ENCODE assay signal across 16 cellular contexts in genomic region chrX:63466690-63467089, GRCh38.
"Had no signal": no experiment of that assay in that cellular context is flagged by ENCODE, and none has a peak within 500 bp of the region (broad histone marks: within the 10 kb centered on the region; RNA-seq: fewer than 3 reads in every experiment).

No MANE protein-coding gene starts in this region.

- H3K9me3 ChIP-seq: suprapubic skin had no signal

- ATAC-seq: activated T-helper 17 cell treated with anti-CD3 and anti-CD28 coated beads, Interleukin-2, amount 50 U/mL, for 72 hours; effector memory CD8-positive, alpha-beta T cell; stimulated activated naive CD8-positive, alpha-beta T cell treated with anti-CD3 and anti-CD28 coated beads, Interleukin-15, Interleukin-2, amounts not matched to agents 100 U/mL and 50 U/mL, for 24 hours had no signal

- H3K27ac Mint-ChIP-seq: activated B cell treated with CpG ODN at 0.5 μM for 24 hours; activated CD4-positive, alpha-beta T cell treated with anti-CD3 and anti-CD28 coated beads, Interleukin-2, amount 10 ng/mL, durations not matched to agents 24 days and 14 days; activated naive CD4-positive, alpha-beta T cell treated with anti-CD3 and anti-CD28 coated beads, Interleukin-2, amount 10 ng/mL, durations not matched to agents 7 days and 5 days; activated T-helper 17 cell treated with anti-CD3 and anti-CD28 coated beads, Interleukin-2, amount 50 U/mL, for 72 hours; dendritic cell treated with granulocyte-macrophage colony-stimulating factor and Interleukin-4, amounts not matched to agents 40 ng/mL and 50 ng/mL, for 4 days; effector memory CD8-positive, alpha-beta T cell; mesothelial cell of epicardium had no signal

- DNase-seq: activated B cell treated with CpG ODN at 0.5 μM for 24 hours; activated CD4-positive, alpha-beta T cell treated with anti-CD3 and anti-CD28 coated beads, Interleukin-2, amount 10 ng/mL, durations not matched to agents 24 days and 14 days; activated naive CD4-positive, alpha-beta T cell treated with anti-CD3 and anti-CD28 coated beads, Interleukin-2, amount 10 ng/mL, durations not matched to agents 7 days and 5 days; activated T-cell treated with anti-CD3 and anti-CD28 coated beads for 4 hours; effector memory CD8-positive, alpha-beta T cell; hypothalamus; stimulated activated CD4-positive, alpha-beta T cell treated with anti-CD3 and anti-CD28 coated beads, Interleukin-4, amount 100 ng/mL, for 1 hour; stimulated activated CD8-positive, alpha-beta memory T cell treated with anti-CD3 and anti-CD28 coated beads, Interleukin-4, amount 100 ng/mL, for 48 hours; stimulated activated naive CD8-positive, alpha-beta T cell treated with anti-CD3 and anti-CD28 coated beads, Interleukin-15, Interleukin-2, amounts not matched to agents 100 U/mL and 50 U/mL, for 24 hours; upper lobe of left lung had no signal

- H3K4me1 Mint-ChIP-seq: activated B cell treated with CpG ODN at 0.5 μM for 24 hours; activated CD4-positive, alpha-beta T cell treated with anti-CD3 and anti-CD28 coated beads, Interleukin-2, amount 10 ng/mL, durations not matched to agents 24 days and 14 days; activated naive CD4-positive, alpha-beta T cell treated with anti-CD3 and anti-CD28 coated beads, Interleukin-2, amount 10 ng/mL, durations not matched to agents 7 days and 5 days; activated T-helper 17 cell treated with anti-CD3 and anti-CD28 coated beads, Interleukin-2, amount 50 U/mL, for 72 hours; central memory CD8-positive, alpha-beta T cell; mesothelial cell of epicardium had no signal

- H3K27me3 ChIP-seq: suprapubic skin, upper lobe of left lung had no signal

- H3K36me3 Mint-ChIP-seq: activated naive CD4-positive, alpha-beta T cell treated with anti-CD3 and anti-CD28 coated beads, Interleukin-2, amount 10 ng/mL, durations not matched to agents 7 days and 5 days had no signal

- H3K27ac ChIP-seq: parathyroid adenoma, suprapubic skin, upper lobe of left lung had no signal

- H3K36me3 ChIP-seq: suprapubic skin, upper lobe of left lung had no signal

- H3K4me1 ChIP-seq: parathyroid adenoma, suprapubic skin, upper lobe of left lung had no signal

- H3K4me3 ChIP-seq: suprapubic skin, upper lobe of left lung had no signal

- H3K27me3 Mint-ChIP-seq: activated B cell treated with CpG ODN at 0.5 μM for 24 hours; activated CD4-positive, alpha-beta T cell treated with anti-CD3 and anti-CD28 coated beads, Interleukin-2, amount 10 ng/mL, durations not matched to agents 24 days and 14 days; activated naive CD4-positive, alpha-beta T cell treated with anti-CD3 and anti-CD28 coated beads, Interleukin-2, amount 10 ng/mL, durations not matched to agents 7 days and 5 days; activated T-helper 17 cell treated with anti-CD3 and anti-CD28 coated beads, Interleukin-2, amount 50 U/mL, for 72 hours; central memory CD8-positive, alpha-beta T cell; dendritic cell treated with granulocyte-macrophage colony-stimulating factor and Interleukin-4, amounts not matched to agents 40 ng/mL and 50 ng/mL, for 4 days; effector memory CD8-positive, alpha-beta T cell had no signal

- H3K9me3 Mint-ChIP-seq: activated T-helper 17 cell treated with anti-CD3 and anti-CD28 coated beads, Interleukin-2, amount 50 U/mL, for 72 hours; central memory CD8-positive, alpha-beta T cell; effector memory CD8-positive, alpha-beta T cell had no signal

- H2AFZ ChIP-seq: parathyroid adenoma had no signal

- H3K4me3 Mint-ChIP-seq: activated B cell treated with CpG ODN at 0.5 μM for 24 hours; activated CD4-positive, alpha-beta T cell treated with anti-CD3 and anti-CD28 coated beads, Interleukin-2, amount 10 ng/mL, durations not matched to agents 24 days and 14 days; activated naive CD4-positive, alpha-beta T cell treated with anti-CD3 and anti-CD28 coated beads, Interleukin-2, amount 10 ng/mL, durations not matched to agents 7 days and 5 days; activated T-helper 17 cell treated with anti-CD3 and anti-CD28 coated beads, Interleukin-2, amount 50 U/mL, for 72 hours; central memory CD8-positive, alpha-beta T cell; dendritic cell treated with granulocyte-macrophage colony-stimulating factor and Interleukin-4, amounts not matched to agents 40 ng/mL and 50 ng/mL, for 4 days; effector memory CD8-positive, alpha-beta T cell; mesothelial cell of epicardium had no signal
